ENCODE assay signal across 6 cellular contexts in the genomic region with DNA sequence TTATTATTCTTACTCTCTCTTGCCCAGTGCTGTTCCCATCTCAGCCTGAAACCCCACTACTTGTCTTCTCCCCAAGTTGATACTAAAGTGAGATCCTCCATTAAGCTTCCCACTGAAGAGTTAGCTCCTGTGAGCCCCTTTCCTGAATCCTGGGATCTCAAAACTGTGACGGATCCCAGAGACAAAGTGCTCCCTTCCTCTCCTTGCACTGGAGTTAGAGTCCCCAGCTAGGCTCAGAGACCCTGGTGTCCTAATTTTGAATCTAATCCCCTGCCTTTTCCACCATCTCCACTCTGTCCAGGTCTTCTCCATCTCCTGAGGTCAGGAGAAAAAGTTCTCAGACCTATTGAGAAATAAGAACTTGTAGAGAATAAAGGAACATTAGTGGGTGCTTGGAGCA.
"Had no signal": no experiment of that assay in that cellular context is flagged by ENCODE, and none has a peak within 500 bp of the region (broad histone marks: within the 10 kb centered on the region; RNA-seq: fewer than 3 reads in every experiment).

No MANE protein-coding gene starts in this region.

- H3K4me3 Mint-ChIP-seq: HFFc6 had no signal

- H3K9me3 ChIP-seq: HAP-1 had no signal

- H3K36me3 ChIP-seq: HAP-1 had no signal

- H3K4me1 ChIP-seq: HAP-1 had no signal

- DNase-seq: HFFc6, IMR-90 had no signal

- H3K4me3 ChIP-seq: GM23248, HAP-1, K562 had no signal

- H3K27ac ChIP-seq: GM23248 had no signal

- H2AFZ ChIP-seq: GM23248 had no signal

- H3K9me3 Mint-ChIP-seq: HFFc6 had no signal

- H3K27ac Mint-ChIP-seq: HFFc6 had no signal

- H3K9ac ChIP-seq: GM23248 had no signal

- ATAC-seq: HCT116, K562 had no signal
